2 cellular contexts compared by ENCODE assay signal in the genomic region with DNA sequence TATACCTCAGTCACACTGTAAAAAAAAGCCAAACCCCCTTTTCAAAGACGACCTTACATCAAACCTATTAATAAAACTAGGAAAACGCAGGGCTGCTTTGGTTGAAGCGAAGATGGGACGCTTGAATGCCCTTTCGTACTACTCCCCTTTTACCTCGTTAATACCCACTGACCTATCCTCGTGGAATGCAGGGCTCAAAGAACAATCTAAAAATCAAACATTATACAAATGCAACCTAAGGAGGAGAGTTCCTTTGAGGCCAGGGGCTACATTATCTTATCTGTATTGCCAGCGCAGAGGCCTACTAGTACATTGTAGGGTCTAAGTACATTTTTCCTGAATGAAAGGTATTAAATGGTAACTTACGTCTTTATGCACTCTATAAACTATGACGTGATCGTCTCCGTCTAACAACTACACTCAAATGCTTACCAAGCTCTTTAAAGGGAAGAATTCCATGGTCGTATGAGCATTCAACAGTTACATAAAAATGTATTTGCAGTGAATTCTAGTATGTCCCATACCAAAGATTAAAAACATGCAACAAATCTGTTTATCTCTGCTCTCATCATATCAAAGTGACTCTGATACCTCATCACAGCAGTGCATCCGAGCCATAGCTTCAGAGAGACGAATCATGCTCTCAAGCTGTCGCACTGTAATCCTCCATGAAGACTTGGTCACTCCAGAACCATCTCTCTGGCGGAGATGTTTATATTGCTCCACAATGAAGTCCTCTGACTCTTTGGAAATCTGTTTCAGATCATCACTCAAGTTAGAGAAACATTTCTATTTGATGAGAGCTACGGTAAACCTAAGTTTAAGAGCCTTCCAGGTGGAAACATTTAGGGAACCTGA.
TF ChIP-seq lines count a peak whose summit lies in the region.

No MANE protein-coding gene starts in this region.

TF ChIP-seq in SK-N-SH treated with all-trans-retinoic acid at 6 μM for 48 hours, 23 proteins besides CTCF, POLR2A, EP300 and RAD21 (continued from another document):
- TF ChIP-seq, protein P1, sequence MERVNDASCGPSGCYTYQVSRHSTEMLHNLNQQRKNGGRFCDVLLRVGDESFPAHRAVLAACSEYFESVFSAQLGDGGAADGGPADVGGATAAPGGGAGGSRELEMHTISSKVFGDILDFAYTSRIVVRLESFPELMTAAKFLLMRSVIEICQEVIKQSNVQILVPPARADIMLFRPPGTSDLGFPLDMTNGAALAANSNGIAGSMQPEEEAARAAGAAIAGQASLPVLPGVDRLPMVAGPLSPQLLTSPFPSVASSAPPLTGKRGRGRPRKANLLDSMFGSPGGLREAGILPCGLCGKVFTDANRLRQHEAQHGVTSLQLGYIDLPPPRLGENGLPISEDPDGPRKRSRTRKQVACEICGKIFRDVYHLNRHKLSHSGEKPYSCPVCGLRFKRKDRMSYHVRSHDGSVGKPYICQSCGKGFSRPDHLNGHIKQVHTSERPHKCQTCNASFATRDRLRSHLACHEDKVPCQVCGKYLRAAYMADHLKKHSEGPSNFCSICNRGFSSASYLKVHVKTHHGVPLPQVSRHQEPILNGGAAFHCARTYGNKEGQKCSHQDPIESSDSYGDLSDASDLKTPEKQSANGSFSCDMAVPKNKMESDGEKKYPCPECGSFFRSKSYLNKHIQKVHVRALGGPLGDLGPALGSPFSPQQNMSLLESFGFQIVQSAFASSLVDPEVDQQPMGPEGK (CRISPR knock-in tag; IDR thresholded peaks at IDR 0.05; ENCODE audit: borderline replicate concordance) = no peak
- TF ChIP-seq, protein P2, sequence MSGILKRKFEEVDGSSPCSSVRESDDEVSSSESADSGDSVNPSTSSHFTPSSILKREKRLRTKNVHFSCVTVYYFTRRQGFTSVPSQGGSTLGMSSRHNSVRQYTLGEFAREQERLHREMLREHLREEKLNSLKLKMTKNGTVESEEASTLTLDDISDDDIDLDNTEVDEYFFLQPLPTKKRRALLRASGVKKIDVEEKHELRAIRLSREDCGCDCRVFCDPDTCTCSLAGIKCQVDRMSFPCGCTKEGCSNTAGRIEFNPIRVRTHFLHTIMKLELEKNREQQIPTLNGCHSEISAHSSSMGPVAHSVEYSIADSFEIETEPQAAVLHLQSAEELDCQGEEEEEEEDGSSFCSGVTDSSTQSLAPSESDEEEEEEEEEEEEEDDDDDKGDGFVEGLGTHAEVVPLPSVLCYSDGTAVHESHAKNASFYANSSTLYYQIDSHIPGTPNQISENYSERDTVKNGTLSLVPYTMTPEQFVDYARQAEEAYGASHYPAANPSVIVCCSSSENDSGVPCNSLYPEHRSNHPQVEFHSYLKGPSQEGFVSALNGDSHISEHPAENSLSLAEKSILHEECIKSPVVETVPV (CRISPR knock-in tag; IDR thresholded peaks at IDR 0.05) = no peak
- TF ChIP-seq TOX (CRISPR knock-in tag; IDR thresholded peaks at IDR 0.05; ENCODE audit: borderline replicate concordance) (no peak), ISL1 (CRISPR knock-in tag; IDR thresholded peaks at IDR 0.05) (no peak)

TF ChIP-seq in SK-N-SH, 30 proteins besides CTCF, POLR2A, EP300 and RAD21 (continued from another document):
- no peak for TF ChIP-seq FOSL2 (IDR thresholded peaks at IDR 0.05; ENCODE audit: borderline replicate concordance, low read depth)
TF ChIP-seq in SK-N-SH: peak in this region for 0.
